8 cellular contexts compared by ENCODE assay signal in genomic region chr20:30815027-30815576, GRCh38.
DNase-seq lines count a peak whose midpoint lies in the region; ATAC-seq, FAIRE-seq and TF ChIP-seq lines count a peak whose summit lies in the region.
"Not testable (repeated sequence)": the region's sequence is repeated elsewhere in the genome, so short reads cannot be mapped to it uniquely, and the experiment has no call there.

No MANE protein-coding gene starts in this region.

- not testable (repeated sequence) for H3K9ac ChIP-seq in SK-N-SH; HepG2 (ENCODE audit: insufficient read depth, low read depth, low read length)

- H3K27ac ChIP-seq in SK-N-SH (ENCODE audit: low read depth in 2 of 2, low read length in 1 of 2); HepG2 (ENCODE audit: extremely low read length, insufficient read depth, low read length): not testable (repeated sequence)

- POLR2A ChIA-PET in SK-N-SH (lab: Yijun Ruan, JAX); HepG2 (lab: Yijun Ruan, JAX): not testable (repeated sequence)

- H3F3A ChIP-seq in SK-N-SH (replicated peaks; ENCODE audit: insufficient read depth) = not testable (repeated sequence)

- FAIRE-seq in HepG2 (lab: Jason Lieb, UNC) = not testable (repeated sequence)

- not testable (repeated sequence) for H3K9me2 ChIP-seq in SK-N-SH

- DNase-seq in 8988T = peak; percentile 20
- DNase-seq in GM20000 (ENCODE audit: low spot score) = peak; percentile 17
- peak; percentile 33 for DNase-seq in SK-N-SH
- not testable (repeated sequence) for DNase-seq in activated naive CD4-positive, alpha-beta T cell treated with anti-CD3 and anti-CD28 coated beads, Interleukin-2, amount 10 ng/mL, durations not matched to agents 7 days and 5 days; HepG2 (ENCODE audit: low spot score); natural killer cell; stimulated activated effector memory CD8-positive, alpha-beta T cell treated with anti-CD3 and anti-CD28 coated beads, Interleukin-12 subunit alpha, Interleukin-12 subunit beta, amount 100 ng/mL, for 72 hours (ENCODE audit: low spot score in 2 of 2)
- DNase-seq in cardiac septum (ENCODE audit: low spot score) = peak; percentile 78

- peak; percentile 35 for ATAC-seq in HepG2
- ATAC-seq in natural killer cell = peak in 1 of 3 donors; percentile 27
- ATAC-seq in stimulated activated effector memory CD8-positive, alpha-beta T cell treated with anti-CD3 and anti-CD28 coated beads, Interleukin-12 subunit alpha, Interleukin-12 subunit beta, amount 100 ng/mL, for 72 hours = peak; percentile 33

- not testable (repeated sequence) for H3K27me3 ChIP-seq in SK-N-SH (ENCODE audit: insufficient read depth); HepG2 (ENCODE audit: control insufficient read depth in 1 of 2, insufficient read depth in 2 of 2, low read length in 2 of 2)

- peaks cover 23% of the 10 kb centered on the region for H3K9me3 Mint-ChIP-seq in activated naive CD4-positive, alpha-beta T cell treated with anti-CD3 and anti-CD28 coated beads, Interleukin-2, amount 10 ng/mL, durations not matched to agents 7 days and 5 days
- not testable (repeated sequence) for H3K9me3 Mint-ChIP-seq in natural killer cell; stimulated activated effector memory CD8-positive, alpha-beta T cell treated with anti-CD3 and anti-CD28 coated beads, Interleukin-12 subunit alpha, Interleukin-12 subunit beta, amount 100 ng/mL, for 72 hours

- not testable (repeated sequence) for BruUV-seq in HepG2 (replicated peaks; lab: Mats Ljungman, UMichigan)

- not testable (repeated sequence) for H3K4me3 Mint-ChIP-seq in activated naive CD4-positive, alpha-beta T cell treated with anti-CD3 and anti-CD28 coated beads, Interleukin-2, amount 10 ng/mL, durations not matched to agents 7 days and 5 days; stimulated activated effector memory CD8-positive, alpha-beta T cell treated with anti-CD3 and anti-CD28 coated beads, Interleukin-12 subunit alpha, Interleukin-12 subunit beta, amount 100 ng/mL, for 72 hours
- peak overlapping the region; percentile 4 for H3K4me3 Mint-ChIP-seq in natural killer cell

- TF ChIP-seq RAD21 in SK-N-SH (IDR thresholded peaks at IDR 0.05; ENCODE audit: low read length); HepG2 (CRISPR knock-in tag; IDR thresholded peaks at IDR 0.05): not testable (repeated sequence)

- H3K4me3 ChIP-seq in SK-N-SH (ENCODE audit: low read depth in 2 of 2, low read length in 1 of 2); HepG2 (replicated peaks in 1 of 3; ENCODE audit: insufficient read depth in 1 of 3, low read depth in 2 of 3, low read length in 3 of 3): not testable (repeated sequence)

- CTCF ChIA-PET in SK-N-SH (lab: Yijun Ruan, JAX); activated naive CD4-positive, alpha-beta T cell treated with anti-CD3 and anti-CD28 coated beads, Interleukin-2, amount 10 ng/mL, durations not matched to agents 7 days and 5 days (lab: Charles Lee); HepG2 (lab: Yijun Ruan, JAX; ENCODE audit: low intra/inter-chr PET ratio, low total read pairs): not testable (repeated sequence)

- not testable (repeated sequence) for H3K4me1 ChIP-seq in SK-N-SH (ENCODE audit: control insufficient read depth in 1 of 2, insufficient read depth in 2 of 2, low read depth in 1 of 2, low read length in 1 of 2); HepG2 (ENCODE audit: insufficient read depth, low read length)

- H3K9me3 ChIP-seq in SK-N-SH = not testable (repeated sequence)
- H3K9me3 ChIP-seq in HepG2 (ENCODE audit: low read length) = peaks cover 33% of the 10 kb centered on the region

- not testable (repeated sequence) for H3K79me2 ChIP-seq in SK-N-SH (ENCODE audit: insufficient read depth); HepG2 (ENCODE audit: insufficient read depth, low read length)

- in situ Hi-C loops in HepG2 (cut with HindIII; ENCODE audit: extremely low pct_ligation_motif_present, low pct_unique_long_range_greater_than_20kb) = not testable (repeated sequence)

- H3K4me2 ChIP-seq in SK-N-SH; HepG2 (ENCODE audit: low read depth, low read length): not testable (repeated sequence)

- WGBS in SK-N-SH (ENCODE audit: low lambda C conversion rate) = 22% methylated on average over 13 of the region's 13 CpGs
- WGBS in HepG2 (ENCODE audit: low lambda C conversion rate) = 37% methylated on average over 13 of the region's 13 CpGs

- H3K4me1 Mint-ChIP-seq in activated naive CD4-positive, alpha-beta T cell treated with anti-CD3 and anti-CD28 coated beads, Interleukin-2, amount 10 ng/mL, durations not matched to agents 7 days and 5 days; stimulated activated effector memory CD8-positive, alpha-beta T cell treated with anti-CD3 and anti-CD28 coated beads, Interleukin-12 subunit alpha, Interleukin-12 subunit beta, amount 100 ng/mL, for 72 hours: not testable (repeated sequence)
- peaks cover 0 to 17% of the 10 kb centered on the region in 2 donors for H3K4me1 Mint-ChIP-seq in natural killer cell

- TF ChIP-seq POLR2A in HepG2 (IDR thresholded peaks at IDR 0.05; ENCODE audit: insufficient read depth in 1 of 2, low read depth in 2 of 2, low read length in 2 of 2) = not testable (repeated sequence)

- not testable (repeated sequence) for TF ChIP-seq EP300 in SK-N-SH (IDR thresholded peaks at IDR 0.05; ENCODE audit: borderline replicate concordance in 1 of 2, low read depth in 1 of 2, low read length in 1 of 2); HepG2 (IDR thresholded peaks at IDR 0.05; ENCODE audit: low read depth in 2 of 2, low read length in 2 of 2); HepG2 (CRISPR knock-in tag; IDR thresholded peaks at IDR 0.05; ENCODE audit: borderline replicate concordance)

- intact Hi-C loops in cardiac septum (cut with DNase I); HepG2 (cut with micrococcal nuclease; ENCODE audit: unreplicated experiment); natural killer cell (cut with micrococcal nuclease): not testable (repeated sequence)

- not testable (repeated sequence) for TF ChIP-seq CTCF in GM20000 (IDR thresholded peaks at IDR 0.05; ENCODE audit: extremely low read depth, missing control alignments); SK-N-SH (IDR thresholded peaks at IDR 0.05); HepG2 (CRISPR knock-in tag; IDR thresholded peaks at IDR 0.05); natural killer cell (IDR thresholded peaks at IDR 0.05)

- peak overlapping the region; percentile 76 for H3K27ac Mint-ChIP-seq in activated naive CD4-positive, alpha-beta T cell treated with anti-CD3 and anti-CD28 coated beads, Interleukin-2, amount 10 ng/mL, durations not matched to agents 7 days and 5 days
- H3K27ac Mint-ChIP-seq in natural killer cell; stimulated activated effector memory CD8-positive, alpha-beta T cell treated with anti-CD3 and anti-CD28 coated beads, Interleukin-12 subunit alpha, Interleukin-12 subunit beta, amount 100 ng/mL, for 72 hours: not testable (repeated sequence)

- not testable (repeated sequence) for H2AFZ ChIP-seq in SK-N-SH (ENCODE audit: low read depth); HepG2 (ENCODE audit: low read length)

- peaks cover 13% of the 10 kb centered on the region for H3K27me3 Mint-ChIP-seq in activated naive CD4-positive, alpha-beta T cell treated with anti-CD3 and anti-CD28 coated beads, Interleukin-2, amount 10 ng/mL, durations not matched to agents 7 days and 5 days
- H3K27me3 Mint-ChIP-seq in natural killer cell (ENCODE audit: low read depth in 2 of 2) = not testable (repeated sequence)

- H4K20me1 ChIP-seq in SK-N-SH (ENCODE audit: insufficient read depth); HepG2 (ENCODE audit: insufficient read depth, low read length): not testable (repeated sequence)

- H3K36me3 Mint-ChIP-seq in activated naive CD4-positive, alpha-beta T cell treated with anti-CD3 and anti-CD28 coated beads, Interleukin-2, amount 10 ng/mL, durations not matched to agents 7 days and 5 days; stimulated activated effector memory CD8-positive, alpha-beta T cell treated with anti-CD3 and anti-CD28 coated beads, Interleukin-12 subunit alpha, Interleukin-12 subunit beta, amount 100 ng/mL, for 72 hours: not testable (repeated sequence)
- H3K36me3 Mint-ChIP-seq in natural killer cell = peaks cover 12% of the 10 kb centered on the region

- H3K36me3 ChIP-seq in SK-N-SH (replicated peaks in 1 of 2; ENCODE audit: control insufficient read depth in 1 of 2, insufficient read depth in 2 of 2, low read length in 1 of 2); HepG2 (replicated peaks in 1 of 2; ENCODE audit: control insufficient read depth in 1 of 2, insufficient read depth in 2 of 2, low read length in 2 of 2): not testable (repeated sequence)
